In genomic region chr7:23261843-23262452, GRCh38 we compare ENCODE assay signal across 8 cellular contexts. TPM values are rescaled to one million over a fixed set of nuclear protein-coding genes. Genes with fewer than 3 reads are reported as not detected.
DNase-seq lines count a peak whose midpoint lies in the region; ATAC-seq and TF ChIP-seq lines count a peak whose summit lies in the region.

No MANE protein-coding gene starts in this region.

- H3K9me3 ChIP-seq in Caco-2 (no peaks in the 10 kb centered on the region), RWPE2 (ENCODE audit: severe bottlenecking) (no peaks in the 10 kb centered on the region)

- in situ Hi-C loops in KBM-7 (cut with MboI; ENCODE audit: low pct_unique_long_range_greater_than_20kb, low sequenced_read_pairs), result no loop called here

- ATAC-seq in GM21390 (IDR thresholded peaks at IDR 0.05; ENCODE audit: unreplicated experiment), result peak; percentile 68
- ATAC-seq in RWPE2 (ENCODE audit: low read depth), result peak; percentile 91
- no peak for ATAC-seq in HG03039 (IDR thresholded peaks at IDR 0.05; ENCODE audit: unreplicated experiment)

- no peak overlapping the region for H3K27ac Mint-ChIP-seq in Caco-2 (ENCODE audit: unreplicated experiment)

- H3K9me3 Mint-ChIP-seq in Caco-2 (ENCODE audit: unreplicated experiment), result no peaks in the 10 kb centered on the region

- CTCF ChIA-PET in Caco-2 (lab: Charles Lee), result interaction anchor here (0.6 to 2.9 kb wide), 3 partner anchors 11 to 285 kb away, joined by 3 to 20 read pairs (median 3); no protein-coding TSS in a partner anchor

- H3K27me3 ChIP-seq in Caco-2 (replicated peaks; ENCODE audit: control insufficient read depth, insufficient read depth, low read length) (no peaks in the 10 kb centered on the region), RWPE2 (ENCODE audit: insufficient read depth, poor library complexity, severe bottlenecking) (peaks cover 3% of the 10 kb centered on the region)

- H3K36me3 Mint-ChIP-seq in Caco-2 (ENCODE audit: insufficient read depth, unreplicated experiment), result no peaks in the 10 kb centered on the region

- no TSS peak for BruUV-seq in Caco-2 (replicated peaks; lab: Mats Ljungman, UMichigan)

- H3K36me3 ChIP-seq in Caco-2 (ENCODE audit: control insufficient read depth, insufficient read depth, low read length), result no peaks in the 10 kb centered on the region
- no peaks in the 10 kb centered on the region for H3K36me3 ChIP-seq in RWPE2 (ENCODE audit: low read depth)

- no peaks in the 10 kb centered on the region for H3K27me3 Mint-ChIP-seq in Caco-2 (ENCODE audit: insufficient read depth, unreplicated experiment)

- H3K4me1 Mint-ChIP-seq in Caco-2 (ENCODE audit: low read depth, unreplicated experiment), result peaks cover 7% of the 10 kb centered on the region

- POLR2A ChIA-PET in Caco-2 (lab: Charles Lee), result no interaction called here

- DNase-seq in Caco-2 (peak; percentile 62 to 77), KBM-7 (peak; percentile 57), RWPE2 (ENCODE audit: low spot score) (no peak), globus pallidus (ENCODE audit: low spot score) (peak; percentile 62), putamen (ENCODE audit: low spot score) (peak; percentile 29)
- DNase-seq in activated effector memory CD4-positive, alpha-beta T cell treated with Interleukin-2 at 50 U/mL for 16 hours, result peak; percentile 21

- no peaks in the 10 kb centered on the region for H3K4me1 ChIP-seq in Caco-2
- no peaks in the 10 kb centered on the region for H3K4me1 ChIP-seq in RWPE2 (ENCODE audit: insufficient read depth, poor library complexity, severe bottlenecking)

- peak; percentile 85 to 93 for TF ChIP-seq CTCF in Caco-2 (IDR thresholded peaks at IDR 0.05; ENCODE audit: insufficient read depth in 1 of 2, low read depth in 1 of 2, low read length in 1 of 2, severe bottlenecking in 1 of 2, unreplicated experiment in 1 of 2)
- TF ChIP-seq CTCF in RWPE2 (IDR thresholded peaks at IDR 0.05; ENCODE audit: poor library complexity, severe bottlenecking), result peak; percentile 97

- intact Hi-C loops in Caco-2 (cut with micrococcal nuclease; ENCODE audit: unreplicated experiment), result loop anchor here (1.0 to 5.0 kb wide), 3 partner anchors 11 to 283 kb away; no protein-coding TSS in a partner anchor

- no peak overlapping the region for H3K4me3 Mint-ChIP-seq in Caco-2 (ENCODE audit: unreplicated experiment)

- H3K4me3 ChIP-seq in Caco-2 (ENCODE audit: low read depth, low read length) (no peak overlapping the region), RWPE2 (ENCODE audit: severe bottlenecking) (no peak overlapping the region)

- H3K27ac ChIP-seq in RWPE2 (ENCODE audit: poor library complexity, severe bottlenecking), result no peak overlapping the region

RNA-seq across cellular contexts. Expression of gene GPNMB, which starts 15.4 kb away (rescaled TPM):
- total RNA-seq in Caco-2 (2022), result 0.79 and 1.2 TPM in 2 replicates

RNA-seq across cellular contexts. Expression of gene MALSU1, which starts 37.2 kb away (rescaled TPM):
- 95.5 and 98.0 TPM in 2 replicates for total RNA-seq in Caco-2 (2022)
